In genomic region chr11:74283580-74284180, GRCh38 we compare ENCODE assay signal across 2 cellular contexts.
A peak's percentile ranks its signal among the peaks of the same experiment; 100 is the strongest.
TF ChIP-seq lines count a peak whose summit lies in the region.

No MANE protein-coding gene starts in this region.

TF ChIP-seq in IMR-90, 13 proteins besides CTCF, POLR2A, EP300 and RAD21:
- TF ChIP-seq NFE2L2 (IDR thresholded peaks at IDR 0.05; ENCODE audit: low read depth, low read length) (no peak), CEBPB (IDR thresholded peaks at IDR 0.05; ENCODE audit: low read depth, low read length) (no peak), USF2 (IDR thresholded peaks at IDR 0.05; ENCODE audit: low read depth, low read length) (no peak), FOS (IDR thresholded peaks at IDR 0.05; ENCODE audit: low read depth, low read length) (no peak), BHLHE40 (IDR thresholded peaks at IDR 0.05; ENCODE audit: low read depth, low read length) (no peak), SMC3 (IDR thresholded peaks at IDR 0.05; ENCODE audit: low read depth, low read length) (no peak), RCOR1 (IDR thresholded peaks at IDR 0.05; ENCODE audit: insufficient replicate concordance, low read length) (no peak), CHD1 (IDR thresholded peaks at IDR 0.05; ENCODE audit: low read depth, low read length) (no peak), MAZ (IDR thresholded peaks at IDR 0.05; ENCODE audit: borderline replicate concordance, low read depth, low read length) (no peak), RFX5 (IDR thresholded peaks at IDR 0.05; ENCODE audit: low read depth, low read length) (no peak), MAFK (IDR thresholded peaks at IDR 0.05; ENCODE audit: low read depth, low read length) (no peak), ELK1 (IDR thresholded peaks at IDR 0.05; ENCODE audit: borderline replicate concordance, low read depth, low read length) (no peak), MXI1 (IDR thresholded peaks at IDR 0.05; ENCODE audit: borderline replicate concordance, low read depth, low read length) (no peak)

TF ChIP-seq in K562, 482 proteins besides CTCF, POLR2A, EP300 and RAD21:
- TF ChIP-seq ZC3H4 (CRISPR knock-in tag; IDR thresholded peaks at IDR 0.05; ENCODE audit: borderline replicate concordance) (no peak), ZFP36 (IDR thresholded peaks at IDR 0.05; ENCODE audit: low read depth, low read length, partially characterized antibody) (peak; percentile 72), HMG20A (CRISPR knock-in tag; conservative IDR thresholded peaks at IDR 0.05) (no peak), ZNF318 (IDR thresholded peaks at IDR 0.05; ENCODE audit: borderline replicate concordance in 1 of 2, low read depth in 1 of 2) (no peak), NCOA4 (IDR thresholded peaks at IDR 0.05; ENCODE audit: partially characterized antibody) (no peak), SOX6 (IDR thresholded peaks at IDR 0.05) (no peak)
TF ChIP-seq in K562: peak in this region for 1.
